In the genomic region with DNA sequence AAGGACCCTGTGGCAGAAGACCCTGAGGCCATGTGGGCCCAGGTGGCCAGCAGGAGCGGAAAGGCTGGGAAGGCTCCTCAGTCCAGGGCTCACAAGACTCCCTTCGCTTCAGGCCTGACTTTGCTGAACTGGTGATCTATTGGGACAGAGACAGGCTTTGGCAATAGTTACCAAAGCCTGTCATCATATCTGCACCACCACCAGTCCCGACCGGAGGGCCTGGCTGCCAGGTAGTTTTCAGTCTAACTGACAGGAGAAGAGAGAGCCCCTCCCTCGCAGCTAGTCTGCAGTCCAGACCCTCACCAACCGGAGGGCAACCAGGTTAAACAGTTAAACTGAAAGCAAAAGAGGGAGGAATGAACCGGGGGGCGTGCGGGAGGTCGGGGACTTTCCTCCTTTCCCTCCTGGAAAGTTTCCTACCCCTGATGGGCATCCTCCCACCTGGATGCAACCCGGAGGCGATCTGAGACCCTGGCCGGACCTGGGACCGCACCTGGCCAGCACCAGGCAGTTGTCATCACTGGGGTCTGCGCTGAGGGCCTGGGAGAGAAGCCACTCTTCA, we compare ENCODE assay signal across 8 cellular contexts. TPM values are rescaled to one million over a fixed set of nuclear protein-coding genes. Genes with fewer than 3 reads are reported as not detected.
DNase-seq lines count a peak whose midpoint lies in the region; ATAC-seq and TF ChIP-seq lines count a peak whose summit lies in the region.

No MANE protein-coding gene starts in this region.

- intact Hi-C loops in left lung (cut with DNase I): no loop called here

- H3K27ac Mint-ChIP-seq in T-helper 17 cell: peak overlapping the region; percentile 96

- no peaks in the 10 kb centered on the region for H3K27me3 Mint-ChIP-seq in T-helper 17 cell

- peak; percentile 50 for DNase-seq in NCI-H82 (lab: John Stamatoyannopoulos, UW)
- no peak for DNase-seq in NCI-H82 treated with DMSO at 0.1 percent for 48 hours (lab: John Stamatoyannopoulos, UW; ENCODE audit: unreplicated experiment)
- DNase-seq in T-helper 17 cell: no peak
- peak; percentile 55 for DNase-seq in cerebellar cortex (ENCODE audit: low spot score)
- DNase-seq in left lung: peak; percentile 52 to 80
- peak; percentile 37 for DNase-seq in stimulated activated naive CD4-positive, alpha-beta T cell treated with Interleukin-2 at 50 U/mL for 16 hours (lab: John Stamatoyannopoulos, UW)

- H3K4me1 ChIP-seq in left lung: peaks cover 8 to 61% of the 10 kb centered on the region in 2 donors

- ATAC-seq in HG03175 (IDR thresholded peaks at IDR 0.05; ENCODE audit: unreplicated experiment) (peak; percentile 16), T-helper 17 cell (no peak), left lung (peak; percentile 22), HG02870 (IDR thresholded peaks at IDR 0.05; ENCODE audit: unreplicated experiment) (no peak)

- H3K4me1 Mint-ChIP-seq in T-helper 17 cell: peaks cover 41% of the 10 kb centered on the region

- peak overlapping the region; percentile 96 to 99 for H3K27ac ChIP-seq in left lung

- H3K36me3 Mint-ChIP-seq in T-helper 17 cell (ENCODE audit: low read depth): peaks cover 4% of the 10 kb centered on the region

- H3K4me3 Mint-ChIP-seq in T-helper 17 cell: peak overlapping the region; percentile 96

- H3K4me3 ChIP-seq in left lung: peak overlapping the region; percentile 83 to 91

- H3K9me3 ChIP-seq in T-helper 17 cell (ENCODE audit: control insufficient read depth, low read length, poor library complexity, severe bottlenecking) (no peaks in the 10 kb centered on the region), left lung (no peaks in the 10 kb centered on the region)

- H3K36me3 ChIP-seq in left lung: no peaks in the 10 kb centered on the region

- no peak for TF ChIP-seq CTCF in left lung (IDR thresholded peaks at IDR 0.05)

- no peaks in the 10 kb centered on the region for H3K27me3 ChIP-seq in left lung

RNA-seq across cellular contexts. Expression of a gene that starts 0.5 kb away (rescaled TPM):
- 10 to 100 TPM; 27.1 to 31.4 TPM for total RNA-seq in T-helper 17 cell
- total RNA-seq in left lung: 10 to 100 TPM; 58.1 to 85.7 TPM

RNA-seq across cellular contexts. Expression of a gene that starts 29.8 kb away (rescaled TPM):
- 1 to 10 TPM; 6.1 to 9.0 TPM for total RNA-seq in T-helper 17 cell
- 10 to 100 TPM in 1 of 2 donors, 1 to 10 TPM in 1; 9.8 to 12.7 TPM for total RNA-seq in left lung

RNA-seq across cellular contexts. Expression of a gene that starts 29.9 kb away (rescaled TPM):
- total RNA-seq in T-helper 17 cell (10 to 100 TPM; 23.2 to 24.5 TPM), left lung (10 to 100 TPM; 13.6 to 17.6 TPM)

Comparison
In these comparisons a context has a peak if more than half of its experiments do, and no peak if none do; other contexts are left out.
1. DNase-seq: peak in NCI-H82 (single experiment), cerebellar cortex (single experiment), left lung (2 of 2) and stimulated activated naive CD4-positive, alpha-beta T cell treated with Interleukin-2 at 50 U/mL for 16 hours (single experiment); none in NCI-H82 treated with DMSO at 0.1 percent for 48 hours (single experiment) and T-helper 17 cell (0 of 3).
2. ATAC-seq: peak in HG03175 (single experiment) and left lung (single experiment); none in T-helper 17 cell (single experiment) and HG02870 (single experiment).